In genomic region chr4:105234582-105234981, GRCh38 we compare ENCODE assay signal across 1 cellular context.
TF ChIP-seq lines count a peak whose summit lies in the region.

No MANE protein-coding gene starts in this region.

TF ChIP-seq in GM23338, 12 proteins besides CTCF, POLR2A, EP300 and RAD21 (continued from another document):
- TF ChIP-seq REST (IDR thresholded peaks at IDR 0.05; ENCODE audit: unreplicated experiment): no peak
- TF ChIP-seq NANOG (IDR thresholded peaks at IDR 0.05; ENCODE audit: borderline replicate concordance): no peak
- TF ChIP-seq ZNF331 (CRISPR knock-in tag; IDR thresholded peaks at IDR 0.05; ENCODE audit: low read depth): no peak
- TF ChIP-seq, protein P1, sequence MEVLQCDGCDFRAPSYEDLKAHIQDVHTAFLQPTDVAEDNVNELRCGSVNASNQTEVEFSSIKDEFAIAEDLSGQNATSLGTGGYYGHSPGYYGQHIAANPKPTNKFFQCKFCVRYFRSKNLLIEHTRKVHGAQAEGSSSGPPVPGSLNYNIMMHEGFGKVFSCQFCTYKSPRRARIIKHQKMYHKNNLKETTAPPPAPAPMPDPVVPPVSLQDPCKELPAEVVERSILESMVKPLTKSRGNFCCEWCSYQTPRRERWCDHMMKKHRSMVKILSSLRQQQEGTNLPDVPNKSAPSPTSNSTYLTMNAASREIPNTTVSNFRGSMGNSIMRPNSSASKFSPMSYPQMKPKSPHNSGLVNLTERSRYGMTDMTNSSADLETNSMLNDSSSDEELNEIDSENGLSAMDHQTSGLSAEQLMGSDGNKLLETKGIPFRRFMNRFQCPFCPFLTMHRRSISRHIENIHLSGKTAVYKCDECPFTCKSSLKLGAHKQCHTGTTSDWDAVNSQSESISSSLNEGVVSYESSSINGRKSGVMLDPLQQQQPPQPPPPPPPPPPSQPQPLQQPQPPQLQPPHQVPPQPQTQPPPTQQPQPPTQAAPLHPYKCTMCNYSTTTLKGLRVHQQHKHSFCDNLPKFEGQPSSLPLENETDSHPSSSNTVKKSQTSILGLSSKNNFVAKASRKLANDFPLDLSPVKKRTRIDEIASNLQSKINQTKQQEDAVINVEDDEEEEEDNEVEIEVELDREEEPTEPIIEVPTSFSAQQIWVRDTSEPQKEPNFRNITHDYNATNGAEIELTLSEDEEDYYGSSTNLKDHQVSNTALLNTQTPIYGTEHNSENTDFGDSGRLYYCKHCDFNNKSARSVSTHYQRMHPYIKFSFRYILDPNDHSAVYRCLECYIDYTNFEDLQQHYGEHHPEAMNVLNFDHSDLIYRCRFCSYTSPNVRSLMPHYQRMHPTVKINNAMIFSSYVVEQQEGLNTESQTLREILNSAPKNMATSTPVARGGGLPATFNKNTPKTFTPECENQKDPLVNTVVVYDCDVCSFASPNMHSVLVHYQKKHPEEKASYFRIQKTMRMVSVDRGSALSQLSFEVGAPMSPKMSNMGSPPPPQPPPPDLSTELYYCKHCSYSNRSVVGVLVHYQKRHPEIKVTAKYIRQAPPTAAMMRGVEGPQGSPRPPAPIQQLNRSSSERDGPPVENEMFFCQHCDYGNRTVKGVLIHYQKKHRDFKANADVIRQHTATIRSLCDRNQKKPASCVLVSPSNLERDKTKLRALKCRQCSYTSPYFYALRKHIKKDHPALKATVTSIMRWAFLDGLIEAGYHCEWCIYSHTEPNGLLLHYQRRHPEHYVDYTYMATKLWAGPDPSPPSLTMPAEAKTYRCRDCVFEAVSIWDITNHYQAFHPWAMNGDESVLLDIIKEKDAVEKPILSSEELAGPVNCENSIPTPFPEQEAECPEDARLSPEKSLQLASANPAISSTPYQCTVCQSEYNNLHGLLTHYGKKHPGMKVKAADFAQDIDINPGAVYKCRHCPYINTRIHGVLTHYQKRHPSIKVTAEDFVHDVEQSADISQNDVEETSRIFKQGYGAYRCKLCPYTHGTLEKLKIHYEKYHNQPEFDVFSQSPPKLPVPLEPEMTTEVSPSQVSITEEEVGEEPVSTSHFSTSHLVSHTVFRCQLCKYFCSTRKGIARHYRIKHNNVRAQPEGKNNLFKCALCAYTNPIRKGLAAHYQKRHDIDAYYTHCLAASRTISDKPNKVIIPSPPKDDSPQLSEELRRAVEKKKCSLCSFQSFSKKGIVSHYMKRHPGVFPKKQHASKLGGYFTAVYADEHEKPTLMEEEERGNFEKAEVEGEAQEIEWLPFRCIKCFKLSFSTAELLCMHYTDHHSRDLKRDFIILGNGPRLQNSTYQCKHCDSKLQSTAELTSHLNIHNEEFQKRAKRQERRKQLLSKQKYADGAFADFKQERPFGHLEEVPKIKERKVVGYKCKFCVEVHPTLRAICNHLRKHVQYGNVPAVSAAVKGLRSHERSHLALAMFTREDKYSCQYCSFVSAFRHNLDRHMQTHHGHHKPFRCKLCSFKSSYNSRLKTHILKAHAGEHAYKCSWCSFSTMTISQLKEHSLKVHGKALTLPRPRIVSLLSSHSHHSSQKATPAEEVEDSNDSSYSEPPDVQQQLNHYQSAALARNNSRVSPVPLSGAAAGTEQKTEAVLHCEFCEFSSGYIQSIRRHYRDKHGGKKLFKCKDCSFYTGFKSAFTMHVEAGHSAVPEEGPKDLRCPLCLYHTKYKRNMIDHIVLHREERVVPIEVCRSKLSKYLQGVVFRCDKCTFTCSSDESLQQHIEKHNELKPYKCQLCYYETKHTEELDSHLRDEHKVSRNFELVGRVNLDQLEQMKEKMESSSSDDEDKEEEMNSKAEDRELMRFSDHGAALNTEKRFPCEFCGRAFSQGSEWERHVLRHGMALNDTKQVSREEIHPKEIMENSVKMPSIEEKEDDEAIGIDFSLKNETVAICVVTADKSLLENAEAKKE (CRISPR knock-in tag; IDR thresholded peaks at IDR 0.05): no peak
